1 cellular context compared by ENCODE assay signal in genomic region chr4:925771-926500, GRCh38.
TF ChIP-seq lines count a peak whose summit lies in the region.

No MANE protein-coding gene starts in this region.

TF ChIP-seq in WTC11, 78 proteins besides CTCF, POLR2A, EP300 and RAD21:
- TF ChIP-seq NR3C1 (CRISPR knock-in tag; conservative IDR thresholded peaks at IDR 0.05; ENCODE audit: low read depth) = no peak
- TF ChIP-seq MLX (CRISPR knock-in tag; IDR thresholded peaks at IDR 0.05) = no peak
- no peak for TF ChIP-seq ZMAT4 (CRISPR knock-in tag; IDR thresholded peaks at IDR 0.05)
- TF ChIP-seq ZNF512 (CRISPR knock-in tag; IDR thresholded peaks at IDR 0.05; ENCODE audit: borderline replicate concordance) = no peak
- TF ChIP-seq ATF6 (CRISPR knock-in tag; IDR thresholded peaks at IDR 0.05) = no peak
- no peak for TF ChIP-seq ELF4 (CRISPR knock-in tag; IDR thresholded peaks at IDR 0.05; ENCODE audit: low read depth)
- no peak for TF ChIP-seq CREB1 (CRISPR knock-in tag; IDR thresholded peaks at IDR 0.05)
- TF ChIP-seq, protein P1, sequence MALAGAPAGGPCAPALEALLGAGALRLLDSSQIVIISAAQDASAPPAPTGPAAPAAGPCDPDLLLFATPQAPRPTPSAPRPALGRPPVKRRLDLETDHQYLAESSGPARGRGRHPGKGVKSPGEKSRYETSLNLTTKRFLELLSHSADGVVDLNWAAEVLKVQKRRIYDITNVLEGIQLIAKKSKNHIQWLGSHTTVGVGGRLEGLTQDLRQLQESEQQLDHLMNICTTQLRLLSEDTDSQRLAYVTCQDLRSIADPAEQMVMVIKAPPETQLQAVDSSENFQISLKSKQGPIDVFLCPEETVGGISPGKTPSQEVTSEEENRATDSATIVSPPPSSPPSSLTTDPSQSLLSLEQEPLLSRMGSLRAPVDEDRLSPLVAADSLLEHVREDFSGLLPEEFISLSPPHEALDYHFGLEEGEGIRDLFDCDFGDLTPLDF (CRISPR knock-in tag; IDR thresholded peaks at IDR 0.05) = no peak
- TF ChIP-seq IRF2 (CRISPR knock-in tag; IDR thresholded peaks at IDR 0.05; ENCODE audit: borderline replicate concordance, low read depth) = no peak
- TF ChIP-seq HMGXB4 (CRISPR knock-in tag; IDR thresholded peaks at IDR 0.05) = no peak
- TF ChIP-seq ESRRA (CRISPR knock-in tag; IDR thresholded peaks at IDR 0.05; ENCODE audit: borderline replicate concordance) = no peak
